Comparison of ENCODE assay signal across 1 cellular context in the genomic region with DNA sequence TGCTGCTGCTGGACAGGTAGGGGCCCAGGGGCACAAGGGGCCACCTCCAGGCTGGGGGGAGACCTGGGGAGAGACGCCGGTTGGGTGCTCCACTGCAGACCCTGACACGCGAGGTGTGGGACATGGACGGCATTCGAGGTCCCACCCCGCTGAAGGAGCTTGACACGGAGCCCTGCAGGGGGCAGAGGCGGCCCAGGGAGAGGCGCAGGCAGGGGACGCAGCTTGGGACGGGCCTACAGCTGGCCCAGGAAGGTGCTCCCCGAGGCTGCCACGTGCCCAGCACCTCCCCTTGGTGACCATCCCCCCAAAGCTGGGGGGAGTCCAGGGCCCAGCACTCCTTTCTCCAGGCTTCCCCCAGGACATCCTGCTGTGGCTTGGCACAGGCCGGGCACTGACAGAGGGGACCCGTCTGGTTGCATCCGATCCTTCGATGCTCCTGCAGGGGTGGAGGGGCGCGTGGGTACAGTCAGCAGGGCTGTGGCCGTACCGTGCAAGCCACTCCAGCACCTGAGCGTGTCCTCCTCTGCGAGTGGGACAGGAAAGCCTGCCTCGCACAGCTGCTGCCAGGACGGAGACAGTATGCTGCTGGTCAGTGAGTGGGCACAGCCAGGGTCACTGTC.
TF ChIP-seq lines count a peak whose summit lies in the region.

No MANE protein-coding gene starts in this region.

TF ChIP-seq in WTC11, 78 proteins besides CTCF, POLR2A, EP300 and RAD21 (continued from another document):
- TF ChIP-seq ZNF138 (CRISPR knock-in tag; conservative IDR thresholded peaks at IDR 0.05): no peak
- TF ChIP-seq CREM (CRISPR knock-in tag; IDR thresholded peaks at IDR 0.05): no peak
- no peak for TF ChIP-seq SMAD4 (CRISPR knock-in tag; IDR thresholded peaks at IDR 0.05)
- TF ChIP-seq JAZF1 (CRISPR knock-in tag; IDR thresholded peaks at IDR 0.05): no peak
- no peak for TF ChIP-seq ZNF232 (CRISPR knock-in tag; IDR thresholded peaks at IDR 0.05)
